15 cellular contexts compared by ENCODE assay signal in the genomic region with DNA sequence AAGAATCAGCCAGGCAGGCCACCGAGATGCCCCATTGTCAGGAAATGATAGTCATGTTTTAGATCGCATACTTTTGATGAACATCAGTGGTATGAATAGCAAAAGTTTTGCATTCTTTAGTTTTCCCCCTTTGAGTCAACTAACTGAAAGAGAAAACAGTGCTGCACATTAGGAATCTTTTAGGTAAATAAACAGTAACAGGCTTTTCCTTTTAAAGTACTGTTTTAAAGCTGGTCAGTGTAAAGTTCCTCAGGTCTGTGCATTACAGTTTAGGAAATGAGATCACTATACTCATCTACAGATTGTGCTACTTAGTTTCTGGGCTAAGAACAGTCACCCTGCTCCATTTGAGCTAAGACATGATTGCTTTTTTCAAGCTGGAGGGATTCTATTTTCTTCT. TPM values are rescaled to one million over a fixed set of nuclear protein-coding genes. Genes with fewer than 3 reads are reported as not detected.
A peak's percentile ranks its signal among the peaks of the same experiment; 100 is the strongest.
DNase-seq lines count a peak whose midpoint lies in the region; ATAC-seq and TF ChIP-seq lines count a peak whose summit lies in the region.
"Had no signal": no experiment of that assay in that cellular context is flagged by ENCODE, and none has a peak within 500 bp of the region (broad histone marks: within the 10 kb centered on the region; RNA-seq: fewer than 3 reads in every experiment).

No MANE protein-coding gene starts in this region.

- no peaks in the 10 kb centered on the region for H3K9me3 ChIP-seq in ascending aorta
- no peaks in the 10 kb centered on the region for H3K9me3 ChIP-seq in psoas muscle

- H3K27me3 ChIP-seq in BJ (ENCODE audit: control insufficient read depth, insufficient read depth, low read length): no peaks in the 10 kb centered on the region
- no peaks in the 10 kb centered on the region for H3K27me3 ChIP-seq in ascending aorta
- no peaks in the 10 kb centered on the region for H3K27me3 ChIP-seq in psoas muscle (ENCODE audit: insufficient read depth in 3 of 3, low read length in 2 of 3)

- H3K27ac ChIP-seq in ascending aorta (peak overlapping the region; percentile 66 to 67), psoas muscle (no peak overlapping the region)
- H3K27ac ChIP-seq: SK-N-MC had no signal

- ATAC-seq in GM18870 (IDR thresholded peaks at IDR 0.05; ENCODE audit: unreplicated experiment) (no peak), psoas muscle (no peak)
- ATAC-seq: activated CD4-positive, CD25-positive, alpha-beta regulatory T cell treated with anti-CD3 and anti-CD28 coated beads, Interleukin-2, amount 50 U/mL, for 24 hours; left cardiac atrium; right cardiac atrium had no signal

- peaks cover 2% of the 10 kb centered on the region; the same call in 1 of the 2 replicates for H3K36me3 ChIP-seq in BJ (ENCODE audit: control insufficient read depth, insufficient read depth, low read length)
- H3K36me3 ChIP-seq in ascending aorta: no peaks in the 10 kb centered on the region
- peaks cover 0 to 23% of the 10 kb centered on the region in 2 donors for H3K36me3 ChIP-seq in psoas muscle (ENCODE audit: insufficient read depth in 1 of 2, low read depth in 1 of 2)

- H3K4me1 ChIP-seq in ascending aorta (peaks cover 0 to 2% of the 10 kb centered on the region in 2 donors), psoas muscle (no peaks in the 10 kb centered on the region)

- WGBS in psoas muscle, 3 donors: 57 to 85% (median 71%) methylated on average over 2 of the region's 2 CpGs

- DNase-seq in BJ (ENCODE audit: low read depth) (peak; percentile 44), HCEC 1CT (peak; percentile 65), ascending aorta (ENCODE audit: low spot score in 2 of 2) (no peak), kidney tubule cell (ENCODE audit: low spot score) (peak; percentile 9), mucosa of gallbladder (ENCODE audit: low spot score) (no peak), psoas muscle (no peak), erythroblast (lab: John Stamatoyannopoulos, UW) (no peak)
- DNase-seq: activated gamma-delta T cell treated with Interleukin-2 at 50 U/mL for 16 hours, GOT3, left cardiac atrium, naive B cell, right cardiac atrium had no signal

- H3K4me3 ChIP-seq in BJ (ENCODE audit: low read depth, low read length) (no peak overlapping the region), ascending aorta (peak overlapping the region in 1 of 2 donors; percentile 19), psoas muscle (no peak overlapping the region)
- H3K4me3 ChIP-seq: SK-N-MC had no signal

- CTCF ChIA-PET in BJ (lab: Yijun Ruan, JAX): interaction anchor here (1.3 to 3.4 kb wide), 3 partner anchors 9 to 194 kb away, joined by 3 to 19 read pairs (median 3); a partner anchor contains a TSS

- TF ChIP-seq POLR2A in erythroblast (IDR thresholded peaks at IDR 0.05; ENCODE audit: low read length): no peak

- intact Hi-C loops in ascending aorta (cut with DNase I) (no loop called here), psoas muscle (cut with DNase I) (loop anchor here in 1 of 2 donors (5.0 kb wide), 1 partner anchor 73 kb away; no protein-coding TSS in a partner anchor)

- POLR2A ChIA-PET in BJ (lab: Charles Lee): interaction anchor here (0.6 to 0.7 kb wide), 2 partner anchors 197 to 753 kb away, joined by 3 read pairs; no protein-coding TSS in a partner anchor

- TF ChIP-seq CTCF in BJ (IDR thresholded peaks at IDR 0.05; ENCODE audit: insufficient read depth, low read depth, low read length): no peak
- no peak for TF ChIP-seq CTCF in ascending aorta (IDR thresholded peaks at IDR 0.05)
- TF ChIP-seq CTCF in psoas muscle (IDR thresholded peaks at IDR 0.05): no peak

RNA-seq across cellular contexts. Expression of a gene that starts 36.3 kb away (rescaled TPM):
- 4.9 and 8.1 TPM in 2 replicates for polyA plus RNA-seq in BJ (2011; rRNA removed)
- polyA minus RNA-seq in BJ (2011; rRNA and poly(A)+ RNA removed): 2.0 and 3.9 TPM in 2 replicates
- 6.4 TPM for total RNA-seq in ascending aorta
- total RNA-seq in mucosa of gallbladder: 15.0 TPM
- 10 to 100 TPM; 13.5 to 18.5 (median 15.5) TPM for total RNA-seq in psoas muscle
- polyA plus RNA-seq in psoas muscle: 10 to 100 TPM in 1 of 3 donors, 1 to 10 TPM in 2; 6.8 to 11.7 (median 9.7) TPM

Comparison
In these comparisons a context has a peak if more than half of its experiments do, and no peak if none do; other contexts are left out.
1. DNase-seq: peak in BJ (single experiment), HCEC 1CT (single experiment) and kidney tubule cell (single experiment); none in ascending aorta (0 of 2), mucosa of gallbladder (single experiment), psoas muscle (0 of 2) and erythroblast (0 of 2).